In genomic region chr12:6944381-6945186, GRCh38 we compare ENCODE assay signal across 1 cellular context.
A peak's percentile ranks its signal among the peaks of the same experiment; 100 is the strongest.
TF ChIP-seq lines count a peak whose summit lies in the region.

No MANE protein-coding gene starts in this region.

TF ChIP-seq in GM12878, 131 proteins besides CTCF, POLR2A, EP300 and RAD21 (continued from another document):
- peak; percentile 41; the same call in 1 of the 2 replicates for TF ChIP-seq IRF4 (IDR thresholded peaks at IDR 0.05; ENCODE audit: low read depth, low read length)
- TF ChIP-seq E2F4 (IDR thresholded peaks at IDR 0.05; ENCODE audit: low read depth, low read length): no peak
- TF ChIP-seq IRF5 (IDR thresholded peaks at IDR 0.05; ENCODE audit: borderline replicate concordance): no peak
- TF ChIP-seq CHD1 (IDR thresholded peaks at IDR 0.05; ENCODE audit: low read depth, low read length): no peak; the same call in 1 of the 2 replicates
- no peak for TF ChIP-seq ZZZ3 (IDR thresholded peaks at IDR 0.05; ENCODE audit: control insufficient read depth, insufficient read length, low read depth)
- TF ChIP-seq CHD4 (IDR thresholded peaks at IDR 0.05): no peak
- TF ChIP-seq MYC (IDR thresholded peaks at IDR 0.05; ENCODE audit: insufficient read depth, insufficient read length, insufficient replicate concordance, low read length, severe bottlenecking): no peak
- no peak for TF ChIP-seq HSF1 (IDR thresholded peaks at IDR 0.05; ENCODE audit: low read depth, low read length)
- TF ChIP-seq PAX5 (IDR thresholded peaks at IDR 0.05; ENCODE audit: borderline replicate concordance, low read depth, low read length): peak; percentile 45; the same call in 1 of the 2 replicates
- no peak for TF ChIP-seq KLF5 (IDR thresholded peaks at IDR 0.05; ENCODE audit: partially characterized antibody)
- TF ChIP-seq POLR2AphosphoS5 (IDR thresholded peaks at IDR 0.05; ENCODE audit: low read length): no peak
- peak; percentile 72 for TF ChIP-seq SMARCA5 (IDR thresholded peaks at IDR 0.05)
- 0 out of 2 replicates have a peak, but pooled peaks have one; percentile 41 for TF ChIP-seq ZNF207 (IDR thresholded peaks at IDR 0.05; ENCODE audit: borderline replicate concordance)
- TF ChIP-seq JUND (IDR thresholded peaks at IDR 0.05; ENCODE audit: low read depth, low read length): no peak
- no peak for TF ChIP-seq ZNF24 (IDR thresholded peaks at IDR 0.05)
- 0 out of 2 replicates have a peak, but pooled peaks have one; percentile 53 for TF ChIP-seq YY1 (IDR thresholded peaks at IDR 0.05; ENCODE audit: low read depth, low read length)
- no peak for TF ChIP-seq ASH2L (IDR thresholded peaks at IDR 0.05; ENCODE audit: borderline replicate concordance, low read depth)
- peak; percentile 89 for TF ChIP-seq SMC3 (IDR thresholded peaks at IDR 0.05; ENCODE audit: borderline replicate concordance, low read length)
- no peak; the same call in none of the 2 replicates for TF ChIP-seq ZNF687 (IDR thresholded peaks at IDR 0.05)
- TF ChIP-seq NR2F1 (conservative IDR thresholded peaks at IDR 0.05): peak; percentile 43; the same call in 1 of the 2 replicates
- TF ChIP-seq MAX (IDR thresholded peaks at IDR 0.05; ENCODE audit: low read depth, low read length): no peak; the same call in 1 of the 2 replicates
- no peak for TF ChIP-seq POLR2AphosphoS2 (IDR thresholded peaks at IDR 0.05; ENCODE audit: low read depth, low read length)
- TF ChIP-seq BCL3 (IDR thresholded peaks at IDR 0.05; ENCODE audit: borderline replicate concordance, insufficient read depth, low read depth, low read length, poor library complexity, severe bottlenecking): no peak
- no peak for TF ChIP-seq HDAC6 (IDR thresholded peaks at IDR 0.05; ENCODE audit: unreplicated experiment)
- peak; percentile 64 for TF ChIP-seq NBN (IDR thresholded peaks at IDR 0.05)
- 0 out of 2 replicates have a peak, but pooled peaks have one; percentile 21 for TF ChIP-seq TCF12 (IDR thresholded peaks at IDR 0.05; ENCODE audit: low read depth, low read length)
- TF ChIP-seq BHLHE40 (IDR thresholded peaks at IDR 0.05; ENCODE audit: borderline replicate concordance in 1 of 2, low read depth in 2 of 2, low read length in 1 of 2): peak in 1 of 2 experiments; percentile 60; a peak in 1 of 4 replicates
- no peak for TF ChIP-seq CEBPZ (IDR thresholded peaks at IDR 0.05; ENCODE audit: low read depth, low read length)
- TF ChIP-seq POU2F2 (IDR thresholded peaks at IDR 0.05; ENCODE audit: borderline replicate concordance, low read depth, low read length): peak; percentile 3; the same call in 1 of the 3 replicates
- peak; percentile 87 to 95 for TF ChIP-seq SRF (IDR thresholded peaks at IDR 0.05; ENCODE audit: low read depth in 2 of 2, low read length in 2 of 2)
- no peak for TF ChIP-seq ZBTB40 (IDR thresholded peaks at IDR 0.05; ENCODE audit: borderline replicate concordance)
- no peak for TF ChIP-seq CHD2 (IDR thresholded peaks at IDR 0.05; ENCODE audit: borderline replicate concordance, low read depth, low read length)
- TF ChIP-seq ETV6 (conservative IDR thresholded peaks at IDR 0.05 in 1 of 2, IDR thresholded peaks at IDR 0.05 in 1 of 2; ENCODE audit: borderline replicate concordance in 1 of 2, low read depth in 1 of 2): no peak
- TF ChIP-seq SMAD5 (IDR thresholded peaks at IDR 0.05; ENCODE audit: low read depth): no peak
